8 cellular contexts compared by ENCODE assay signal in the genomic region with DNA sequence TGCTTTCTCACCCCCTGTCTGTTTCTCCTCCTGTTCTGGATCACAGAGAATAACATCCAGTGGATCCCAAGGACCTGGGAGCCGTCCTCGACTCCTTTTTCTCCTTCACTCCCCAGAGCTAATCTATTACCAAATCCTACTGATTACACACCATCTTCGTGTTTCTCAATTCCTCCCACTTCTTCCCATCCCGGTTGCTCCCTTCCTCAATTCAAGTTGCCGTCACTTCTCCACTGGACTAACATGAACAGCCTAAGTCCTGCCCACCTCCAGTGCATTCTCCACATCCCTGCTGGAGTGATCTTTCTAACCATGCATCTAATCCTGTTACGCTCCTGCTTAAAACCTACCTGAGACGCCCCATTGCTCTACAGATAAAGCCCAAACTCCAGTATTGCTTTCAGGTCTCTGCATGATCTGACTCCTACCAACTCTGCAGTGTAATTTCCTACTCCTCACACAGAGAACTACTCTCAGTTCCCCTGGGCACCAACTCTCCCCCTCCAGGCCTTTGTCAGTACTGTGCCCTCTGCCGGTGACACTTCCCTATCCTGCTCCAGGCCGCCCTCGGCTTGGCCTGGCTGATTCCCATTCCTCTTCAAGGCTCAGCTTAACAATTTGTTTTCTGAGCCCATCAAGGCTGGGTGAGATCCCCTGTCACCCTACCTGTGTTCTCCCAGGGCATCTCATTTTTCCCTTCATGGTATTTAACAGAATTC. TPM values are rescaled to one million over a fixed set of nuclear protein-coding genes. Genes with fewer than 3 reads are reported as not detected.
DNase-seq lines count a peak whose midpoint lies in the region; ATAC-seq and TF ChIP-seq lines count a peak whose summit lies in the region.

No MANE protein-coding gene starts in this region.

- H3K27ac ChIP-seq in HL-60 (replicated peaks): no peak overlapping the region
- H3K27ac ChIP-seq in left ventricle myocardium inferior (replicated peaks): no peak overlapping the region

- H3K4me3 ChIP-seq in HL-60 (replicated peaks; ENCODE audit: insufficient read depth, low read length) (no peak overlapping the region), left ventricle myocardium inferior (no peak overlapping the region)

- intact Hi-C loops in left ventricle myocardium inferior (cut with micrococcal nuclease): no loop called here

- H3K27me3 ChIP-seq in HL-60 (ENCODE audit: insufficient read depth, poor library complexity, severe bottlenecking): no peaks in the 10 kb centered on the region
- peaks cover 3% of the 10 kb centered on the region for H3K27me3 ChIP-seq in left ventricle myocardium inferior (ENCODE audit: low read depth)

- H3K9me3 ChIP-seq in T-helper 17 cell (ENCODE audit: control insufficient read depth, low read length, poor library complexity, severe bottlenecking) (no peaks in the 10 kb centered on the region), left ventricle myocardium inferior (replicated peaks) (no peaks in the 10 kb centered on the region)

- CTCF ChIA-PET in activated CD4-positive, alpha-beta memory T cell treated with anti-CD3 and anti-CD28 coated beads, Interleukin-2, amount 10 ng/mL, durations not matched to agents 7 days and 5 days (lab: Charles Lee): interaction anchor here (0.6 kb wide), 1 partner anchor 9 kb away, joined by 3 read pairs; no protein-coding TSS in a partner anchor

- peak; percentile 33 for DNase-seq in Daoy (ENCODE audit: low read depth)
- DNase-seq in HL-60 (ENCODE audit: low read depth in 1 of 2, low spot score in 1 of 2): peak; percentile 61 to 80
- no peak for DNase-seq in T-helper 17 cell
- peak; percentile 56 for DNase-seq in left ventricle myocardium inferior
- no peak for DNase-seq in activated CD4-positive, alpha-beta memory T cell treated with anti-CD3 and anti-CD28 coated beads, Interleukin-2, amount 10 ng/mL, durations not matched to agents 7 days and 5 days
- no peak for DNase-seq in DMS79 treated with DMSO at 0.1 percent for 48 hours (lab: John Stamatoyannopoulos, UW)

- H3K4me1 ChIP-seq in left ventricle myocardium inferior: peaks cover 8% of the 10 kb centered on the region

- H3K4me1 Mint-ChIP-seq in T-helper 17 cell: peaks cover 47% of the 10 kb centered on the region
- H3K4me1 Mint-ChIP-seq in stimulated activated memory B cell treated with anti-CD40 and anti-IgM and Interleukin-4, amounts not matched to agents 10 μg/mL and 1 μg/mL and 100 μg/mL, for 72 hours: peaks cover 28% of the 10 kb centered on the region
- H3K4me1 Mint-ChIP-seq in activated CD4-positive, alpha-beta memory T cell treated with anti-CD3 and anti-CD28 coated beads, Interleukin-2, amount 10 ng/mL, durations not matched to agents 7 days and 5 days: peaks cover 43% of the 10 kb centered on the region

- peak overlapping the region; percentile 1 for H3K4me3 Mint-ChIP-seq in T-helper 17 cell
- H3K4me3 Mint-ChIP-seq in stimulated activated memory B cell treated with anti-CD40 and anti-IgM and Interleukin-4, amounts not matched to agents 10 μg/mL and 1 μg/mL and 100 μg/mL, for 72 hours: no peak overlapping the region
- H3K4me3 Mint-ChIP-seq in activated CD4-positive, alpha-beta memory T cell treated with anti-CD3 and anti-CD28 coated beads, Interleukin-2, amount 10 ng/mL, durations not matched to agents 7 days and 5 days: no peak overlapping the region

- no peaks in the 10 kb centered on the region for H3K36me3 ChIP-seq in left ventricle myocardium inferior

- TF ChIP-seq CTCF in HL-60 (IDR thresholded peaks at IDR 0.05; ENCODE audit: insufficient read depth, low read length) (peak; percentile 47), left ventricle myocardium inferior (IDR thresholded peaks at IDR 0.05; ENCODE audit: borderline replicate concordance) (peak; percentile 72)

- POLR2A ChIA-PET in activated CD4-positive, alpha-beta memory T cell treated with anti-CD3 and anti-CD28 coated beads, Interleukin-2, amount 10 ng/mL, durations not matched to agents 7 days and 5 days (lab: Charles Lee): interaction anchor here (1.4 kb wide), 1 partner anchor 96 kb away, joined by 3 read pairs; a partner anchor contains a TSS

- ATAC-seq in GM21423 (IDR thresholded peaks at IDR 0.05; ENCODE audit: unreplicated experiment) (peak; percentile 68), T-helper 17 cell (peak; percentile 44)
- peak; percentile 86 for ATAC-seq in stimulated activated memory B cell treated with anti-CD40 and anti-IgM and Interleukin-4, amounts not matched to agents 10 μg/mL and 1 μg/mL and 100 μg/mL, for 72 hours

- no peaks in the 10 kb centered on the region for H3K36me3 Mint-ChIP-seq in T-helper 17 cell (ENCODE audit: low read depth)
- no peaks in the 10 kb centered on the region for H3K36me3 Mint-ChIP-seq in stimulated activated memory B cell treated with anti-CD40 and anti-IgM and Interleukin-4, amounts not matched to agents 10 μg/mL and 1 μg/mL and 100 μg/mL, for 72 hours
- peaks cover 18% of the 10 kb centered on the region for H3K36me3 Mint-ChIP-seq in activated CD4-positive, alpha-beta memory T cell treated with anti-CD3 and anti-CD28 coated beads, Interleukin-2, amount 10 ng/mL, durations not matched to agents 7 days and 5 days (ENCODE audit: low read depth)

- H3K9me3 Mint-ChIP-seq in stimulated activated memory B cell treated with anti-CD40 and anti-IgM and Interleukin-4, amounts not matched to agents 10 μg/mL and 1 μg/mL and 100 μg/mL, for 72 hours: no peaks in the 10 kb centered on the region
- H3K9me3 Mint-ChIP-seq in activated CD4-positive, alpha-beta memory T cell treated with anti-CD3 and anti-CD28 coated beads, Interleukin-2, amount 10 ng/mL, durations not matched to agents 7 days and 5 days: peaks cover 11% of the 10 kb centered on the region

- H3K27ac Mint-ChIP-seq in T-helper 17 cell: peak overlapping the region; percentile 39
- no peak overlapping the region for H3K27ac Mint-ChIP-seq in stimulated activated memory B cell treated with anti-CD40 and anti-IgM and Interleukin-4, amounts not matched to agents 10 μg/mL and 1 μg/mL and 100 μg/mL, for 72 hours
- H3K27ac Mint-ChIP-seq in activated CD4-positive, alpha-beta memory T cell treated with anti-CD3 and anti-CD28 coated beads, Interleukin-2, amount 10 ng/mL, durations not matched to agents 7 days and 5 days: no peak overlapping the region

- H3K27me3 Mint-ChIP-seq in T-helper 17 cell: peaks cover 8% of the 10 kb centered on the region
- H3K27me3 Mint-ChIP-seq in stimulated activated memory B cell treated with anti-CD40 and anti-IgM and Interleukin-4, amounts not matched to agents 10 μg/mL and 1 μg/mL and 100 μg/mL, for 72 hours: peaks cover 32% of the 10 kb centered on the region
- H3K27me3 Mint-ChIP-seq in activated CD4-positive, alpha-beta memory T cell treated with anti-CD3 and anti-CD28 coated beads, Interleukin-2, amount 10 ng/mL, durations not matched to agents 7 days and 5 days: peaks cover 26% of the 10 kb centered on the region

RNA-seq across cellular contexts. Expression of a gene that starts 2.4 kb away (rescaled TPM):
- 0.18 and 0.63 TPM in 2 replicates for total RNA-seq in Daoy (2014; rRNA removed; shearing (Covaris generic))
- total RNA-seq in T-helper 17 cell (under 1 TPM in 1 of 2 donors, not detected in 1; 0.44 TPM), left ventricle myocardium inferior (1.7 TPM)
- total RNA-seq in activated CD4-positive, alpha-beta memory T cell treated with anti-CD3 and anti-CD28 coated beads, Interleukin-2, amount 10 ng/mL, durations not matched to agents 7 days and 5 days: under 1 TPM; 0.10 to 0.15 TPM

RNA-seq across cellular contexts. Expression of a gene that starts 26.9 kb away (rescaled TPM):
- not detected in 2 replicates for total RNA-seq in Daoy (2014; rRNA removed; shearing (Covaris generic))
- total RNA-seq in T-helper 17 cell: under 1 TPM; 0.27 to 0.81 TPM
- 0.33 TPM for total RNA-seq in left ventricle myocardium inferior
- total RNA-seq in activated CD4-positive, alpha-beta memory T cell treated with anti-CD3 and anti-CD28 coated beads, Interleukin-2, amount 10 ng/mL, durations not matched to agents 7 days and 5 days: not detected

RNA-seq across cellular contexts. Expression of a gene that starts 33.4 kb away (rescaled TPM):
- not detected in 2 replicates for total RNA-seq in Daoy (2014; rRNA removed; shearing (Covaris generic))
- total RNA-seq in T-helper 17 cell (not detected), left ventricle myocardium inferior (not detected)
- not detected for total RNA-seq in activated CD4-positive, alpha-beta memory T cell treated with anti-CD3 and anti-CD28 coated beads, Interleukin-2, amount 10 ng/mL, durations not matched to agents 7 days and 5 days

RNA-seq across cellular contexts. Expression of a gene that starts 48.3 kb away (rescaled TPM):
- 1.2 TPM in 1 of 2 replicates, not detected in the other for total RNA-seq in Daoy (2014; rRNA removed; shearing (Covaris generic))
- total RNA-seq in T-helper 17 cell: 10 to 100 TPM in 1 of 2 donors, 1 to 10 TPM in 1; 7.9 to 12.0 TPM
- 15.0 TPM for total RNA-seq in left ventricle myocardium inferior
- total RNA-seq in activated CD4-positive, alpha-beta memory T cell treated with anti-CD3 and anti-CD28 coated beads, Interleukin-2, amount 10 ng/mL, durations not matched to agents 7 days and 5 days: 10 to 100 TPM; 22.7 to 24.6 TPM

Comparison
In these comparisons a context has a peak if more than half of its experiments do, and no peak if none do; other contexts are left out.
1. DNase-seq: peak in Daoy (single experiment), HL-60 (2 of 2) and left ventricle myocardium inferior (single experiment); none in T-helper 17 cell (0 of 3), activated CD4-positive, alpha-beta memory T cell treated with anti-CD3 and anti-CD28 coated beads, Interleukin-2, amount 10 ng/mL, durations not matched to agents 7 days and 5 days (single experiment) and DMS79 treated with DMSO at 0.1 percent for 48 hours (single experiment).
2. Peak in every context shown above with its lines, with median percentiles within 50 percentile points of each other: ATAC-seq.